In genomic region chr6:131839388-131839787, GRCh38 we compare ENCODE assay signal across 9 cellular contexts.
"Had no signal": no experiment of that assay in that cellular context is flagged by ENCODE, and none has a peak within 500 bp of the region (broad histone marks: within the 10 kb centered on the region; RNA-seq: fewer than 3 reads in every experiment).

No MANE protein-coding gene starts in this region.

- H3K9ac ChIP-seq: GM23248 had no signal

- H3K4me1 Mint-ChIP-seq: IgD-negative memory B cell had no signal

- ATAC-seq: HCT116 had no signal

- DNase-seq: GM23248, GOT3, H7, HFFc6, KBM-7 had no signal

- H3K9me3 ChIP-seq: HAP-1 had no signal

- H3K36me3 ChIP-seq: HAP-1 had no signal

- H3K36me3 Mint-ChIP-seq: IgD-negative memory B cell had no signal

- H3K4me1 ChIP-seq: HAP-1 had no signal

- H3K4me3 ChIP-seq: GM23248, HAP-1 had no signal

- H3K27ac Mint-ChIP-seq: HFFc6, IgD-negative memory B cell had no signal

- H3K27ac ChIP-seq: GM23248, HL-60 had no signal

- H2AFZ ChIP-seq: GM23248 had no signal

- H3K4me3 Mint-ChIP-seq: HFFc6, IgD-negative memory B cell had no signal
